Comparison of ENCODE assay signal across 19 cellular contexts in the genomic region with DNA sequence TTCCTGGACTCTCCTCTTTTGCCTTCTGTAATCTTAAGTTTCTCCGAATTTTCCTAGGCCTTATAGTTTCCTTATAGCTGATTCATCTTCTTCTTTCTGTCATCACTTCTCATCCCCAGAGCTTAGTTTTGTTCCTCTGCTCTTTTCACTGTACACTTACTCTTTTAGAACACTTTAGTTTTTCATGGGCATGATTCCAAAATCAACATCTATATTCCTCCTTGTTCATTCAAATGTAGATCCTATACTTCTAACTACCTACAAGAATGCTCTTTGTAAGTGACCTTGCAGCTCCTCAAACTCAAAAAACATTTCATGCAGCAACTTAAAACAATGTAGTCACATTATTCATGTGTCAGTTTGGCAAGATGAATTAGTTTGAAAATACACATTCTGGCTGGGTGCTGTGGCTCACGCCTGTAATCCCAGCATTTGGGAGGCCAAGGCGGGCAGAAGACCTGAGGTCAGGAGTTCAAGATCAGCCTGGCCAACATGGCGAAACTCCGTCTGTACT. TPM values are rescaled to one million over a fixed set of nuclear protein-coding genes. Genes with fewer than 3 reads are reported as not detected.
A peak's percentile ranks its signal among the peaks of the same experiment; 100 is the strongest.
DNase-seq lines count a peak whose midpoint lies in the region; ATAC-seq, FAIRE-seq and TF ChIP-seq lines count a peak whose summit lies in the region.
"Had no signal": no experiment of that assay in that cellular context is flagged by ENCODE, and none has a peak within 500 bp of the region (broad histone marks: within the 10 kb centered on the region; RNA-seq: fewer than 3 reads in every experiment).

No MANE protein-coding gene starts in this region.

- CTCF ChIA-PET in A549 (lab: Yijun Ruan, JAX): interaction anchor here (0.6 kb wide), 1 partner anchor 288 kb away, joined by 4 read pairs; no protein-coding TSS in a partner anchor

- no peaks in the 10 kb centered on the region for H3K27me3 ChIP-seq in gastroesophageal sphincter
- H3K27me3 ChIP-seq: Peyer's patch, thyroid gland had no signal

- H3K4me3 ChIP-seq in A549 (no peak overlapping the region), gastroesophageal sphincter (no peak overlapping the region)
- H3K4me3 ChIP-seq: Peyer's patch, thyroid gland had no signal

- no peak for TF ChIP-seq RAD21 in A549 (conservative IDR thresholded peaks at IDR 0.05 in 1 of 2, IDR thresholded peaks at IDR 0.05 in 1 of 2)

- peaks cover 5% of the 10 kb centered on the region for H3K9me3 Mint-ChIP-seq in activated naive CD8-positive, alpha-beta T cell treated with anti-CD3 and anti-CD28 coated beads for 36 hours
- H3K9me3 Mint-ChIP-seq: HFFc6, T-cell had no signal

- no peak overlapping the region for H3K27ac ChIP-seq in A549
- H3K27ac ChIP-seq in C4-2B: peak overlapping the region; percentile 66
- peak overlapping the region; percentile 73 to 88 (median 80) for H3K27ac ChIP-seq in gastroesophageal sphincter
- H3K27ac ChIP-seq: HL-60, KMS-11, thyroid gland had no signal

- H3K4me1 Mint-ChIP-seq in activated naive CD8-positive, alpha-beta T cell treated with anti-CD3 and anti-CD28 coated beads for 36 hours: peaks cover 30% of the 10 kb centered on the region

- POLR2A ChIA-PET in A549 (lab: Yijun Ruan, JAX): no interaction called here

- no peak for TF ChIP-seq CTCF in A549 (IDR thresholded peaks at IDR 0.05)
- no peak for TF ChIP-seq CTCF in C4-2B (conservative IDR thresholded peaks at IDR 0.05)
- no peak for TF ChIP-seq CTCF in gastroesophageal sphincter (IDR thresholded peaks at IDR 0.05)

- H3K4me2 ChIP-seq in A549: no peak overlapping the region
- H3K4me2 ChIP-seq: KMS-11 had no signal

- no peak for DNase-seq in A549 (ENCODE audit: low read depth in 1 of 2, low spot score in 1 of 2)
- DNase-seq in activated naive CD8-positive, alpha-beta T cell treated with anti-CD3 and anti-CD28 coated beads for 36 hours: no peak
- DNase-seq in activated gamma-delta T cell treated with Interleukin-2 at 50 U/mL for 16 hours: no peak
- DNase-seq in NCI-H1105 treated with DMSO at 0.1 percent for 48 hours (lab: John Stamatoyannopoulos, UW): no peak
- no peak for DNase-seq in kidney tubule cell (ENCODE audit: low spot score)
- DNase-seq: activated effector memory CD4-positive, alpha-beta T cell treated with anti-CD3 and anti-CD28 coated beads, Interleukin-2, amount 50 U/mL, for 16 hours; CD4-positive, CD25-positive, alpha-beta regulatory T cell; HFFc6; kidney; NCI-H187; Peyer's patch; posterior cingulate gyrus; T-cell; thyroid gland had no signal

- no peak for ATAC-seq in A549
- ATAC-seq in gastroesophageal sphincter: peak; percentile 11
- ATAC-seq: T-cell had no signal

- H3K9me3 ChIP-seq in A549 (0 out of 3 replicates have a peak, but pooled peaks cover 3% of the 10 kb centered on the region), gastroesophageal sphincter (no peaks in the 10 kb centered on the region)
- H3K9me3 ChIP-seq: Peyer's patch, thyroid gland had no signal

- peak; percentile 51 for FAIRE-seq in A549 (lab: Jason Lieb, UNC)
- FAIRE-seq: GM12892, kidney had no signal

- H3K4me3 Mint-ChIP-seq in activated naive CD8-positive, alpha-beta T cell treated with anti-CD3 and anti-CD28 coated beads for 36 hours: peak overlapping the region; percentile 20
- H3K4me3 Mint-ChIP-seq: CD4-positive, CD25-positive, alpha-beta regulatory T cell; HFFc6; T-cell had no signal

- TF ChIP-seq EP300 in A549 (IDR thresholded peaks at IDR 0.05) (no peak), gastroesophageal sphincter (IDR thresholded peaks at IDR 0.05) (no peak)

- H3K36me3 Mint-ChIP-seq in activated naive CD8-positive, alpha-beta T cell treated with anti-CD3 and anti-CD28 coated beads for 36 hours: peaks cover 10% of the 10 kb centered on the region
- H3K36me3 Mint-ChIP-seq: T-cell had no signal

- no peak for TF ChIP-seq POLR2A in A549 (IDR thresholded peaks at IDR 0.05; ENCODE audit: low read length)
- TF ChIP-seq POLR2A in gastroesophageal sphincter (IDR thresholded peaks at IDR 0.05): no peak

- peak overlapping the region; percentile 84 for H3K27ac Mint-ChIP-seq in activated naive CD8-positive, alpha-beta T cell treated with anti-CD3 and anti-CD28 coated beads for 36 hours
- H3K27ac Mint-ChIP-seq: CD4-positive, CD25-positive, alpha-beta regulatory T cell; HFFc6; T-cell had no signal

- H3K4me1 ChIP-seq in A549 (no peaks in the 10 kb centered on the region), gastroesophageal sphincter (peaks cover 0 to 26% (median 4%) of the 10 kb centered on the region in 3 donors)
- H3K4me1 ChIP-seq: Peyer's patch, thyroid gland had no signal

- no peaks in the 10 kb centered on the region for H3K36me3 ChIP-seq in gastroesophageal sphincter
- H3K36me3 ChIP-seq: Peyer's patch, thyroid gland had no signal

- 83% methylated on average over 5 of the region's 5 CpGs for WGBS in A549 (ENCODE audit: missing lambda C conversion rate)
- WGBS in gastroesophageal sphincter (ENCODE audit: low coverage in 1 of 2), 2 donors: 25 to 30% methylated on average over 5 of the region's 5 CpGs

- no peaks in the 10 kb centered on the region for H3K27me3 Mint-ChIP-seq in activated naive CD8-positive, alpha-beta T cell treated with anti-CD3 and anti-CD28 coated beads for 36 hours

TF ChIP-seq in A549, 52 proteins besides CTCF, POLR2A, EP300 and RAD21:
- TF ChIP-seq, protein P1, sequence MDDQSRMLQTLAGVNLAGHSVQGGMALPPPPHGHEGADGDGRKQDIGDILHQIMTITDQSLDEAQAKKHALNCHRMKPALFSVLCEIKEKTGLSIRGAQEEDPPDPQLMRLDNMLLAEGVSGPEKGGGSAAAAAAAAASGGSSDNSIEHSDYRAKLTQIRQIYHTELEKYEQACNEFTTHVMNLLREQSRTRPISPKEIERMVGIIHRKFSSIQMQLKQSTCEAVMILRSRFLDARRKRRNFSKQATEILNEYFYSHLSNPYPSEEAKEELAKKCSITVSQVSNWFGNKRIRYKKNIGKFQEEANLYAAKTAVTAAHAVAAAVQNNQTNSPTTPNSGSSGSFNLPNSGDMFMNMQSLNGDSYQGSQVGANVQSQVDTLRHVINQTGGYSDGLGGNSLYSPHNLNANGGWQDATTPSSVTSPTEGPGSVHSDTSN (IDR thresholded peaks at IDR 0.05): no peak
TF ChIP-seq in A549: peak in this region for 0.

RNA-seq across cellular contexts. Expression of a gene that starts 13.1 kb away (rescaled TPM):
- not detected in 2 replicates for polyA plus RNA-seq in A549 (2011; rRNA removed)
- polyA plus RNA-seq in A549 (2012; cell fraction: cytosol; rRNA removed): not detected in 2 replicates
- not detected in 2 replicates for polyA plus RNA-seq in A549 (2012; cell fraction: nucleus; rRNA removed)
- polyA plus RNA-seq in A549 (2017; fragmentation: RNase III; extraction: RNeasy Plus Mini Kit Qiagen cat#74134 plus additional on column Dnase treatment): not detected in 3 replicates
- not detected in 2 replicates for polyA minus RNA-seq in A549 (2011; rRNA and poly(A)+ RNA removed)
- not detected for total RNA-seq in activated naive CD8-positive, alpha-beta T cell treated with anti-CD3 and anti-CD28 coated beads for 36 hours
- 10 to 100 TPM in 2 of 4 donors, 1 to 10 TPM in 1, under 1 TPM in 1; 0.81 to 13.1 (median 8.6) TPM for total RNA-seq in gastroesophageal sphincter
- total RNA-seq: CD4-positive, CD25-positive, alpha-beta regulatory T cell; HFFc6 had no signal

Comparison
In these comparisons a context has a peak if more than half of its experiments do, and no peak if none do; other contexts are left out.
1. H3K27ac ChIP-seq: peak in C4-2B (single experiment) and gastroesophageal sphincter (4 of 4); none in A549 (0 of 2).